9 cellular contexts compared by ENCODE assay signal in the genomic region with DNA sequence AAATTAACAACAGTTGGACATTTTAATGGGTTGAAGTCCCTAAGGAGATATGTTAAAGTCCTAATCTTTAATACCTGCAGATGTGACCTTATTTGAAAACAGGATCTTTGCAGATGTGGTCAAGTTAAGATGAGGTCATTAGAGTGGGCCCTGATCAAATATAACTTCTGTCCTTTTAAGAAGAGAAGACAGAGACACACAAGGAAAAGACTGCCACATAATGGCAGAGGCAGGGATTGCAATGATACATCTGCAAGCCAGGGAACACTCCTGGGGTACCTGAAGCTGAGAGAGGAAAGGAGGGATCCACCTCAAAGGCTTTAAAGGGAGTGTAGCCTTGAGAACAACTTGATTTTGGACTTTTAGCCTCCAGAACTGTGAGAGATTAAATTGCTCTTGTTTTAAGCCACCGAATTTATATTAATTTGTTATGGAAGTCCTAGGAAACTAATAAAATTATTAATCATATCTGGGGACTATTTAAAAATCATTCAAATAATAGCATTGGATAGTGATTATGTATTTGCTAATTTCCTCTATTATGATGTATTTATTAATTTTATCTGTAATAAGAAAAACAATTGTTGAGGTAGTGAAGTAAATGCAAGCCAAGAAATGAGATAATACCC.
DNase-seq lines count a peak whose midpoint lies in the region; ATAC-seq lines count a peak whose summit lies in the region.
"Had no signal": no experiment of that assay in that cellular context is flagged by ENCODE, and none has a peak within 500 bp of the region (broad histone marks: within the 10 kb centered on the region; RNA-seq: fewer than 3 reads in every experiment).

No MANE protein-coding gene starts in this region.

- H3K27ac Mint-ChIP-seq in activated naive CD4-positive, alpha-beta T cell treated with anti-CD3 and anti-CD28 coated beads for 36 hours, result no peak overlapping the region
- H3K27ac Mint-ChIP-seq: activated naive CD8-positive, alpha-beta T cell treated with anti-CD3 and anti-CD28 coated beads, Interleukin-2, amount 10 ng/mL, durations not matched to agents 7 days and 5 days had no signal

- intact Hi-C loops in activated naive CD4-positive, alpha-beta T cell treated with anti-CD3 and anti-CD28 coated beads for 36 hours (cut with micrococcal nuclease), result loop anchor here (10.0 kb wide), 1 partner anchor 406 kb away; no protein-coding TSS in a partner anchor

- CTCF ChIA-PET in activated naive CD4-positive, alpha-beta T cell treated with anti-CD3 and anti-CD28 coated beads for 36 hours (lab: Charles Lee), result no interaction called here

- no peak overlapping the region for H3K4me3 Mint-ChIP-seq in activated naive CD4-positive, alpha-beta T cell treated with anti-CD3 and anti-CD28 coated beads for 36 hours
- H3K4me3 Mint-ChIP-seq: activated naive CD8-positive, alpha-beta T cell treated with anti-CD3 and anti-CD28 coated beads, Interleukin-2, amount 10 ng/mL, durations not matched to agents 7 days and 5 days had no signal

- no peaks in the 10 kb centered on the region for H3K36me3 Mint-ChIP-seq in activated naive CD4-positive, alpha-beta T cell treated with anti-CD3 and anti-CD28 coated beads for 36 hours (ENCODE audit: low read depth)
- H3K36me3 Mint-ChIP-seq: activated naive CD8-positive, alpha-beta T cell treated with anti-CD3 and anti-CD28 coated beads, Interleukin-2, amount 10 ng/mL, durations not matched to agents 7 days and 5 days had no signal

- H3K9me3 Mint-ChIP-seq in activated naive CD4-positive, alpha-beta T cell treated with anti-CD3 and anti-CD28 coated beads for 36 hours, result peaks cover 1% of the 10 kb centered on the region
- H3K9me3 Mint-ChIP-seq: activated naive CD8-positive, alpha-beta T cell treated with anti-CD3 and anti-CD28 coated beads, Interleukin-2, amount 10 ng/mL, durations not matched to agents 7 days and 5 days had no signal

- no peaks in the 10 kb centered on the region for H3K27me3 Mint-ChIP-seq in activated naive CD4-positive, alpha-beta T cell treated with anti-CD3 and anti-CD28 coated beads for 36 hours (ENCODE audit: low read depth)
- H3K27me3 Mint-ChIP-seq: activated naive CD8-positive, alpha-beta T cell treated with anti-CD3 and anti-CD28 coated beads, Interleukin-2, amount 10 ng/mL, durations not matched to agents 7 days and 5 days had no signal

- H3K4me1 Mint-ChIP-seq in activated naive CD4-positive, alpha-beta T cell treated with anti-CD3 and anti-CD28 coated beads for 36 hours (ENCODE audit: low read depth), result no peaks in the 10 kb centered on the region
- H3K4me1 Mint-ChIP-seq: activated naive CD8-positive, alpha-beta T cell treated with anti-CD3 and anti-CD28 coated beads, Interleukin-2, amount 10 ng/mL, durations not matched to agents 7 days and 5 days had no signal

- DNase-seq in activated naive CD4-positive, alpha-beta T cell treated with anti-CD3 and anti-CD28 coated beads for 36 hours, result peak; percentile 7
- DNase-seq in activated naive CD4-positive, alpha-beta T cell treated with Interleukin-2 at 50 U/mL for 16 hours, result no peak
- peak; percentile 6 for DNase-seq in RPMI7951 (ENCODE audit: low read depth)
- peak; percentile 35 for DNase-seq in iPS DF 19.7 (ENCODE audit: low read depth, low spot score)
- DNase-seq in activated CD8-positive, alpha-beta memory T cell treated with anti-CD3 and anti-CD28 coated beads, Interleukin-2, amount 50 U/mL, for 48 hours, result no peak
- DNase-seq: activated naive CD8-positive, alpha-beta T cell treated with anti-CD3 and anti-CD28 coated beads, Interleukin-2, amount 10 ng/mL, durations not matched to agents 7 days and 5 days had no signal

- peak; percentile 89 for ATAC-seq in HG03159 (IDR thresholded peaks at IDR 0.05; ENCODE audit: unreplicated experiment)
- no peak for ATAC-seq in GM18907 (IDR thresholded peaks at IDR 0.05; ENCODE audit: unreplicated experiment)
- no peak for ATAC-seq in GM18861 (IDR thresholded peaks at IDR 0.05; ENCODE audit: unreplicated experiment)

Comparison
In these comparisons a context has a peak if more than half of its experiments do, and no peak if none do; other contexts are left out.
1. DNase-seq: peak in activated naive CD4-positive, alpha-beta T cell treated with anti-CD3 and anti-CD28 coated beads for 36 hours (single experiment), RPMI7951 (single experiment) and iPS DF 19.7 (single experiment); none in activated naive CD4-positive, alpha-beta T cell treated with Interleukin-2 at 50 U/mL for 16 hours (single experiment) and activated CD8-positive, alpha-beta memory T cell treated with anti-CD3 and anti-CD28 coated beads, Interleukin-2, amount 50 U/mL, for 48 hours (single experiment).